1 cellular context compared by ENCODE assay signal in genomic region chr4:85741921-85742591, GRCh38.
TF ChIP-seq lines count a peak whose summit lies in the region.

No MANE protein-coding gene starts in this region.

TF ChIP-seq in K562, 482 proteins besides CTCF, POLR2A, EP300 and RAD21 (continued from another document):
- no peak for TF ChIP-seq ID3 (CRISPR knock-in tag; IDR thresholded peaks at IDR 0.05)
- no peak for TF ChIP-seq ID3 (tag; IDR thresholded peaks at IDR 0.05)
- peak; percentile 26; the same call in 1 of the 2 replicates for TF ChIP-seq JUND (IDR thresholded peaks at IDR 0.05; ENCODE audit: borderline replicate concordance, low read depth, low read length)
- TF ChIP-seq JUND (tag; IDR thresholded peaks at IDR 0.05; ENCODE audit: borderline replicate concordance, low read depth, low read length) = peak; percentile 55; the same call in 2 of the 3 replicates
- TF ChIP-seq XRCC5 (IDR thresholded peaks at IDR 0.05; ENCODE audit: low read depth, low read length) = no peak
- TF ChIP-seq TFE3 (CRISPR knock-in tag; IDR thresholded peaks at IDR 0.05) = no peak
- TF ChIP-seq DACH1 (IDR thresholded peaks at IDR 0.05; ENCODE audit: partially characterized antibody) = no peak
- TF ChIP-seq STAT5A (IDR thresholded peaks at IDR 0.05; ENCODE audit: borderline replicate concordance, low read length) = no peak; the same call in 1 of the 2 replicates
- TF ChIP-seq NR2C2 (CRISPR knock-in tag; IDR thresholded peaks at IDR 0.05) = no peak
- no peak for TF ChIP-seq NR2C2 (tag; IDR thresholded peaks at IDR 0.05)
- no peak for TF ChIP-seq ZNF174 (CRISPR knock-in tag; IDR thresholded peaks at IDR 0.05)
- no peak for TF ChIP-seq RBBP5 (IDR thresholded peaks at IDR 0.05; ENCODE audit: borderline replicate concordance, insufficient read depth, low read length, poor library complexity, severe bottlenecking)
- TF ChIP-seq ZFP1 (CRISPR knock-in tag; IDR thresholded peaks at IDR 0.05) = no peak
- TF ChIP-seq MGA (IDR thresholded peaks at IDR 0.05) = peak; percentile 53
- peak; percentile 74 for TF ChIP-seq DPF2 (IDR thresholded peaks at IDR 0.05)
- TF ChIP-seq ZNF175 (CRISPR knock-in tag; IDR thresholded peaks at IDR 0.05; ENCODE audit: low read depth) = no peak
- TF ChIP-seq TEAD1 (CRISPR knock-in tag; IDR thresholded peaks at IDR 0.05) = no peak
- no peak for TF ChIP-seq FOXP1 (CRISPR knock-in tag; IDR thresholded peaks at IDR 0.05)
- no peak for TF ChIP-seq CREB3 (tag; conservative IDR thresholded peaks at IDR 0.05; ENCODE audit: low read depth)
- TF ChIP-seq ZBTB9 (CRISPR knock-in tag; IDR thresholded peaks at IDR 0.05) = no peak
- TF ChIP-seq CLOCK (CRISPR knock-in tag; IDR thresholded peaks at IDR 0.05; ENCODE audit: borderline replicate concordance) = no peak
- TF ChIP-seq TRIM28 (IDR thresholded peaks at IDR 0.05) = no peak
- TF ChIP-seq TCF3 (CRISPR knock-in tag; IDR thresholded peaks at IDR 0.05) = peak; percentile 64; the same call in 1 of the 2 replicates
- TF ChIP-seq RBM14 (IDR thresholded peaks at IDR 0.05; ENCODE audit: borderline replicate concordance, insufficient read depth, low read depth, low read length) = no peak
- TF ChIP-seq RBM25 (IDR thresholded peaks at IDR 0.05; ENCODE audit: low read depth, low read length, severe bottlenecking) = no peak
- no peak for TF ChIP-seq ZNF655 (CRISPR knock-in tag; IDR thresholded peaks at IDR 0.05)
- no peak for TF ChIP-seq STAG1 (CRISPR knock-in tag; IDR thresholded peaks at IDR 0.05; ENCODE audit: borderline replicate concordance)
- TF ChIP-seq L3MBTL2 (IDR thresholded peaks at IDR 0.05) = peak; percentile 61
- TF ChIP-seq WHSC1 (IDR thresholded peaks at IDR 0.05; ENCODE audit: low read length) = no peak
- TF ChIP-seq ZNF282 (CRISPR knock-in tag; IDR thresholded peaks at IDR 0.05) = no peak
- no peak; the same call in 1 of the 2 replicates for TF ChIP-seq HMBOX1 (IDR thresholded peaks at IDR 0.05)
- TF ChIP-seq SMAD4 (CRISPR knock-in tag; conservative IDR thresholded peaks at IDR 0.05) = peak; percentile 69; the same call in 1 of the 2 replicates
- no peak for TF ChIP-seq ZNF140 (CRISPR knock-in tag; IDR thresholded peaks at IDR 0.05)
- TF ChIP-seq E2F1 (CRISPR knock-in tag; IDR thresholded peaks at IDR 0.05) = no peak
- no peak for TF ChIP-seq TCF15 (CRISPR knock-in tag; IDR thresholded peaks at IDR 0.05)
- TF ChIP-seq ZNF511 (CRISPR knock-in tag; IDR thresholded peaks at IDR 0.05) = no peak
